ENCODE assay signal across 2 cellular contexts in genomic region chr7:145065451-145065850, GRCh38.
TF ChIP-seq lines count a peak whose summit lies in the region.

No MANE protein-coding gene starts in this region.

TF ChIP-seq in neural cell, 6 proteins besides CTCF, POLR2A, EP300 and RAD21 (continued from another document):
- TF ChIP-seq POLR2AphosphoS5 (IDR thresholded peaks at IDR 0.05) = peak; percentile 63
- TF ChIP-seq SMC3 (conservative IDR thresholded peaks at IDR 0.05; ENCODE audit: poor library complexity) = no peak
- no peak for TF ChIP-seq MXI1 (conservative IDR thresholded peaks at IDR 0.05; ENCODE audit: poor library complexity, severe bottlenecking)

TF ChIP-seq in GM12891, 5 proteins besides CTCF, POLR2A, EP300 and RAD21 (continued from another document):
- TF ChIP-seq SPI1 (IDR thresholded peaks at IDR 0.05; ENCODE audit: low read depth, low read length) (no peak), POU2F2 (IDR thresholded peaks at IDR 0.05; ENCODE audit: low read depth, low read length) (no peak)
